18 cellular contexts compared by ENCODE assay signal in the genomic region with DNA sequence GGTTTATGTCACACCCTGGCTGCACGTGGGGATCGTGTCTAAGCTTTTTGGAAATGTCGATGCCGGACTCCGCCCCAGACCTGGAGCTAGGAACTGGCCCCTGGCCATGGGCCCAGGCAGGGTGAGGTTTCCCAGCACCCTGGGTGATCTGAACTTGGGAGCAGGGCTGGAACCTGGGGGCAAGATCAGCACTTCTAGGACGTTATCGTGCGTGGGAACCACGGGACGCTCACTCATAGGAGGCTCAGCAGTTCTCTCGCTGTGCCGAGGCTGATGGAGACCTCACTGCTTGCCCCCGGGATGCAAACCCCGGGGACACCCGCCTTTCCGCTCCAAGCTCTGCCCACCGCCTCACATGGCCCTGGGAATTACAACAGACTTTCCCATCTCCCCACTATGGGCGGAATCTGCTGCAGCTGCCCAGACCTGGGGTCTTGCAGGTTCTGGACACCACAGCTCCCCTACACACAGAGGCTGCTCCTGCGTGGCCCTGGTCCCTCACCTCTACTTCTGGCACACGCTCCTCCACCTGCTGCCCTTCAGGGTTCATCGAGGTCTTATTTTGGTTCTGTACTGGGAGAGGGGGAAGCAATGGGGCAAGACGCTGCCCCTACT. TPM values are rescaled to one million over a fixed set of nuclear protein-coding genes. Genes with fewer than 3 reads are reported as not detected.
A peak's percentile ranks its signal among the peaks of the same experiment; 100 is the strongest.
DNase-seq lines count a peak whose midpoint lies in the region; ATAC-seq and TF ChIP-seq lines count a peak whose summit lies in the region.
"Had no signal": no experiment of that assay in that cellular context is flagged by ENCODE, and none has a peak within 500 bp of the region (broad histone marks: within the 10 kb centered on the region; RNA-seq: fewer than 3 reads in every experiment).

No MANE protein-coding gene starts in this region.

- peak in 1 of 2 donors; percentile 27 for TF ChIP-seq RAD21 in liver (IDR thresholded peaks at IDR 0.05)

- TF ChIP-seq CTCF in Panc1 (IDR thresholded peaks at IDR 0.05): no peak
- no peak for TF ChIP-seq CTCF in coronary artery (IDR thresholded peaks at IDR 0.05)
- no peak for TF ChIP-seq CTCF in liver (IDR thresholded peaks at IDR 0.05; ENCODE audit: low read depth, low read length, missing input control)
- TF ChIP-seq CTCF in testis (IDR thresholded peaks at IDR 0.05): no peak

- 56% methylated on average over 22 of the region's 22 CpGs for WGBS in liver
- 74 to 82% methylated on average over 13 to 21 of the region's 22 CpGs for WGBS in testis, 2 donors

- POLR2A ChIA-PET in Panc1 (lab: Charles Lee): interaction anchor here (0.8 kb wide), 1 partner anchor 121 kb away, joined by 8 read pairs; no protein-coding TSS in a partner anchor

- H3K9me3 ChIP-seq in Panc1 (ENCODE audit: control insufficient read depth, insufficient read depth, low read depth, low read length) (no peaks in the 10 kb centered on the region), liver (ENCODE audit: control insufficient read depth in 4 of 4, low read length in 3 of 4) (no peaks in the 10 kb centered on the region), testis (no peaks in the 10 kb centered on the region)
- H3K9me3 ChIP-seq: HAP-1 had no signal

- peaks cover 11% of the 10 kb centered on the region for H3K4me1 Mint-ChIP-seq in activated T-helper 17 cell treated with anti-CD3 and anti-CD28 coated beads, Interleukin-2, amount 50 U/mL, for 72 hours

- H3K4me3 Mint-ChIP-seq in activated T-helper 17 cell treated with anti-CD3 and anti-CD28 coated beads, Interleukin-2, amount 50 U/mL, for 72 hours: no peak overlapping the region

- DNase-seq in Panc1 (ENCODE audit: low read depth, low spot score) (no peak), coronary artery (ENCODE audit: low spot score) (no peak), testis (peak; percentile 33)
- no peak for DNase-seq in activated CD8-positive, alpha-beta memory T cell treated with anti-CD3 and anti-CD28 coated beads, Interleukin-2, amount 50 U/mL, for 48 hours
- DNase-seq: ACHN, C1 segment of cervical spinal cord, IMR-90, NCI-H1417 treated with DMSO at 0.1 percent for 48 hours, NCI-H1930, NCI-H226, NCI-H524, PC-9 had no signal

- no peaks in the 10 kb centered on the region for H3K9me3 Mint-ChIP-seq in activated T-helper 17 cell treated with anti-CD3 and anti-CD28 coated beads, Interleukin-2, amount 50 U/mL, for 72 hours
- H3K9me3 Mint-ChIP-seq: CD8-positive, alpha-beta memory T cell had no signal

- ATAC-seq in Panc1: no peak
- ATAC-seq in GM21390 (IDR thresholded peaks at IDR 0.05; ENCODE audit: unreplicated experiment): no peak
- ATAC-seq in activated T-helper 17 cell treated with anti-CD3 and anti-CD28 coated beads, Interleukin-2, amount 50 U/mL, for 72 hours (replicated peaks): no peak

- no peak overlapping the region for H3K4me3 ChIP-seq in Panc1 (ENCODE audit: low read depth in 2 of 2, low read length in 2 of 2)
- H3K4me3 ChIP-seq in coronary artery: no peak overlapping the region
- H3K4me3 ChIP-seq in liver (ENCODE audit: low read depth in 1 of 3, low read length in 3 of 3): no peak overlapping the region
- H3K4me3 ChIP-seq in testis: peak overlapping the region; percentile 17 to 29
- H3K4me3 ChIP-seq: HAP-1, PC-9, SJSA1 had no signal

- intact Hi-C loops in Panc1 (cut with micrococcal nuclease; ENCODE audit: unreplicated experiment) (no loop called here), testis (cut with DNase I; ENCODE audit: low total_unique reads) (no loop called here)

- H3K27me3 Mint-ChIP-seq in activated T-helper 17 cell treated with anti-CD3 and anti-CD28 coated beads, Interleukin-2, amount 50 U/mL, for 72 hours: peaks cover 11% of the 10 kb centered on the region

- H3K27me3 ChIP-seq in Panc1 (ENCODE audit: control insufficient read depth, insufficient read depth, low read length): no peaks in the 10 kb centered on the region
- H3K27me3 ChIP-seq in liver (ENCODE audit: control insufficient read depth in 4 of 4, insufficient read depth in 4 of 4, low read length in 3 of 4): no peaks in the 10 kb centered on the region
- no peaks in the 10 kb centered on the region for H3K27me3 ChIP-seq in testis
- H3K27me3 ChIP-seq: SJSA1 had no signal

- in situ Hi-C loops in Panc1 (cut with HindIII; ENCODE audit: low pct_unique_long_range_greater_than_20kb, low sequenced_read_pairs): no loop called here

- no peak for TF ChIP-seq POLR2A in testis (IDR thresholded peaks at IDR 0.05)

- CTCF ChIA-PET in Panc1 (lab: Charles Lee): no interaction called here

- H3K36me3 Mint-ChIP-seq in activated T-helper 17 cell treated with anti-CD3 and anti-CD28 coated beads, Interleukin-2, amount 50 U/mL, for 72 hours (ENCODE audit: low read depth): no peaks in the 10 kb centered on the region
- H3K36me3 Mint-ChIP-seq: CD8-positive, alpha-beta memory T cell had no signal

- no peaks in the 10 kb centered on the region for H3K36me3 ChIP-seq in Panc1 (ENCODE audit: control insufficient read depth, insufficient read depth, low read length)
- H3K36me3 ChIP-seq in liver (ENCODE audit: control insufficient read depth in 4 of 4, insufficient read depth in 3 of 4, low read depth in 1 of 4, low read length in 3 of 4): peaks cover 0 to 2% (median 0%) of the 10 kb centered on the region in 4 donors
- no peaks in the 10 kb centered on the region for H3K36me3 ChIP-seq in testis (ENCODE audit: low read depth, missing control alignments)
- H3K36me3 ChIP-seq: HAP-1, SJSA1 had no signal

- no TSS peak for BruUV-seq in Panc1 (replicated peaks; lab: Mats Ljungman, UMichigan)

- no peak overlapping the region for H3K27ac Mint-ChIP-seq in activated T-helper 17 cell treated with anti-CD3 and anti-CD28 coated beads, Interleukin-2, amount 50 U/mL, for 72 hours

- H3K27ac ChIP-seq in Panc1 (ENCODE audit: low read length): peak overlapping the region; percentile 89
- peak overlapping the region; percentile 70 to 84 for H3K27ac ChIP-seq in coronary artery
- peak overlapping the region in 1 of 2 donors; percentile 58 for H3K27ac ChIP-seq in liver (ENCODE audit: low read depth in 1 of 2, low read length in 2 of 2)
- H3K27ac ChIP-seq in testis: no peak overlapping the region
- H3K27ac ChIP-seq: PC-9, SJSA1 had no signal

- H3K4me1 ChIP-seq in Panc1 (ENCODE audit: control insufficient read depth, insufficient read depth, low read length): peaks cover 45% of the 10 kb centered on the region
- peaks cover 7 to 41% (median 27%) of the 10 kb centered on the region in 4 donors for H3K4me1 ChIP-seq in liver (ENCODE audit: control insufficient read depth in 4 of 4, insufficient read depth in 4 of 4, low read length in 3 of 4)
- peaks cover 6% of the 10 kb centered on the region for H3K4me1 ChIP-seq in testis
- H3K4me1 ChIP-seq: HAP-1 had no signal

- H3K9ac ChIP-seq in liver (ENCODE audit: low read depth in 1 of 2, low read length in 2 of 2): no peak overlapping the region

TF ChIP-seq in liver, 16 proteins besides CTCF, POLR2A, EP300 and RAD21:
- peak; percentile 22 to 89 for TF ChIP-seq RXRA (IDR thresholded peaks at IDR 0.05)
- peak; percentile 15 to 83 for TF ChIP-seq HNF4A (conservative IDR thresholded peaks at IDR 0.05)
- no peak for TF ChIP-seq FOXA2 (IDR thresholded peaks at IDR 0.05)
- TF ChIP-seq YY1 (IDR thresholded peaks at IDR 0.05): peak; percentile 21
- peak in 1 of 2 donors; percentile 71 for TF ChIP-seq EGR1 (IDR thresholded peaks at IDR 0.05; ENCODE audit: low read depth in 2 of 2)
- no peak for TF ChIP-seq NR2F2 (IDR thresholded peaks at IDR 0.05)
- TF ChIP-seq GABPA (IDR thresholded peaks at IDR 0.05 in 1 of 2, conservative IDR thresholded peaks at IDR 0.05 in 1 of 2): no peak
- TF ChIP-seq TAF1 (conservative IDR thresholded peaks at IDR 0.05): no peak
- TF ChIP-seq, protein P1, sequence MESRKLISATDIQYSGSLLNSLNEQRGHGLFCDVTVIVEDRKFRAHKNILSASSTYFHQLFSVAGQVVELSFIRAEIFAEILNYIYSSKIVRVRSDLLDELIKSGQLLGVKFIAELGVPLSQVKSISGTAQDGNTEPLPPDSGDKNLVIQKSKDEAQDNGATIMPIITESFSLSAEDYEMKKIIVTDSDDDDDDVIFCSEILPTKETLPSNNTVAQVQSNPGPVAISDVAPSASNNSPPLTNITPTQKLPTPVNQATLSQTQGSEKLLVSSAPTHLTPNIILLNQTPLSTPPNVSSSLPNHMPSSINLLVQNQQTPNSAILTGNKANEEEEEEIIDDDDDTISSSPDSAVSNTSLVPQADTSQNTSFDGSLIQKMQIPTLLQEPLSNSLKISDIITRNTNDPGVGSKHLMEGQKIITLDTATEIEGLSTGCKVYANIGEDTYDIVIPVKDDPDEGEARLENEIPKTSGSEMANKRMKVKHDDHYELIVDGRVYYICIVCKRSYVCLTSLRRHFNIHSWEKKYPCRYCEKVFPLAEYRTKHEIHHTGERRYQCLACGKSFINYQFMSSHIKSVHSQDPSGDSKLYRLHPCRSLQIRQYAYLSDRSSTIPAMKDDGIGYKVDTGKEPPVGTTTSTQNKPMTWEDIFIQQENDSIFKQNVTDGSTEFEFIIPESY (IDR thresholded peaks at IDR 0.05): no peak

RNA-seq across cellular contexts. Expression of a gene that starts 35.9 kb away (rescaled TPM):
- total RNA-seq in Panc1 (2021; ENCODE audit: unreplicated experiment) (676 TPM), liver (100 to 1,000 TPM; 209 to 308 TPM), testis (100 to 1,000 TPM; 111 to 165 TPM)
- 1,186 TPM for polyA plus RNA-seq in Panc1 (2012; ENCODE audit: insufficient read length)
- polyA plus RNA-seq in liver (100 to 1,000 TPM in 1 of 2 donors, 10 to 100 TPM in 1; 44.9 to 255 TPM), testis (ENCODE audit: insufficient read depth, low read depth, low replicate concordance) (53.2 TPM)
- 1 to 10 TPM; 3.2 to 3.9 TPM for total RNA-seq in activated T-helper 17 cell treated with anti-CD3 and anti-CD28 coated beads, Interleukin-2, amount 50 U/mL, for 72 hours

Comparison
In these comparisons a context has a peak if more than half of its experiments do, and no peak if none do; other contexts are left out.
1. H3K27ac ChIP-seq: peak in Panc1 (single experiment) and coronary artery (2 of 2); none in testis (0 of 2).
2. H3K4me3 ChIP-seq: peak in testis (2 of 2); none in Panc1 (0 of 2), coronary artery (single experiment) and liver (0 of 3).
3. RNA of a gene that starts 35.9 kb away (total RNA-seq): 676 TPM in Panc1 (single experiment), 209 to 308 TPM in liver and 111 to 165 TPM in testis; 3.2 to 3.9 TPM in activated T-helper 17 cell treated with anti-CD3 and anti-CD28 coated beads, Interleukin-2, amount 50 U/mL, for 72 hours; every median in the first group is over 10 times any median in the second.